Comparison of ENCODE assay signal across 21 cellular contexts in the genomic region with DNA sequence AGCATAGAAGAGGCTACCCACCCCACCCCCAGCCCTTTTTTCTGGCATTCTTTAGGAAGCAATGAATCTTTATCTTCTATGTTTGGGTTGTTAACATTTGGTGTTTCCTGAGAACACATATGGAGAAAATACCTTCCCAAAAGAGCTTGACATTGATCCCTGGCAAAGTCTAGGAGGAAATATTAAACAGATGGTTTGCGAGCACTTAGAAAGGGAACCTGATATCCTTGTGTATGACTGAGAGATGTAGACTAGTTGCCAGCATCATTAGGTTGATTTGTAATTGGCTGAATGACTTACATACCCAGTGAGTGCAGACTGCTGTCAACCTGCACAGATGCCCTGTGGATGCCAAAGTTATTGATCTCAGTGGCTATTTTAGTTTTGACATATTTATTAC. TPM values are rescaled to one million over a fixed set of nuclear protein-coding genes. Genes with fewer than 3 reads are reported as not detected.
A peak's percentile ranks its signal among the peaks of the same experiment; 100 is the strongest.
DNase-seq lines count a peak whose midpoint lies in the region; ATAC-seq, FAIRE-seq and TF ChIP-seq lines count a peak whose summit lies in the region.
"Had no signal": no experiment of that assay in that cellular context is flagged by ENCODE, and none has a peak within 500 bp of the region (broad histone marks: within the 10 kb centered on the region; RNA-seq: fewer than 3 reads in every experiment).

No MANE protein-coding gene starts in this region.

- no peaks in the 10 kb centered on the region for H3K36me3 ChIP-seq in tibial nerve
- H3K36me3 ChIP-seq in effector memory CD4-positive, alpha-beta T cell (ENCODE audit: control insufficient read depth, insufficient read depth, low read length) = no peaks in the 10 kb centered on the region
- H3K36me3 ChIP-seq: brain microvascular endothelial cell, colonic mucosa had no signal

- DNase-seq in H54 (ENCODE audit: insufficient read length, low spot score) (no peak), NCI-H1930 (lab: John Stamatoyannopoulos, UW) (peak; percentile 62 to 75), NCI-H69 (lab: John Stamatoyannopoulos, UW) (peak; percentile 69), fibroblast of the aortic adventitia (ENCODE audit: low read depth) (peak; percentile 11), tibial nerve (ENCODE audit: low spot score in 2 of 2) (no peak)
- DNase-seq in stimulated activated CD4-positive, alpha-beta T cell treated with anti-CD3 and anti-CD28 coated beads, Interleukin-2, amount 100 ng/mL, for 48 hours = no peak
- no peak for DNase-seq in effector memory CD4-positive, alpha-beta T cell
- DNase-seq: activated CD4-positive, alpha-beta T cell treated with anti-CD3 and anti-CD28 coated beads for 48 hours; activated effector memory CD4-positive, alpha-beta T cell treated with Interleukin-2 at 50 U/mL for 16 hours; brain microvascular endothelial cell; CD4-positive, alpha-beta memory T cell; colonic mucosa; foreskin keratinocyte; Karpas-422; naive thymus-derived CD8-positive, alpha-beta T cell; NCI-H1048; trophoblast cell had no signal

- H3K4me1 ChIP-seq in tibial nerve = no peaks in the 10 kb centered on the region
- no peaks in the 10 kb centered on the region for H3K4me1 ChIP-seq in effector memory CD4-positive, alpha-beta T cell (ENCODE audit: control insufficient read depth, insufficient read depth, low read length, poor library complexity, severe bottlenecking)
- H3K4me1 ChIP-seq: colonic mucosa, foreskin keratinocyte, parathyroid adenoma had no signal

- no peak for ATAC-seq in HG02973 (IDR thresholded peaks at IDR 0.05; ENCODE audit: unreplicated experiment)
- ATAC-seq: foreskin keratinocyte; naive thymus-derived CD8-positive, alpha-beta T cell; sciatic nerve had no signal

- peaks cover 0 to 70% of the 10 kb centered on the region in 2 donors for H3K27me3 ChIP-seq in tibial nerve
- H3K27me3 ChIP-seq in effector memory CD4-positive, alpha-beta T cell (replicated peaks; ENCODE audit: control insufficient read depth, insufficient read depth, low read length, poor library complexity, severe bottlenecking) = peaks cover 5% of the 10 kb centered on the region
- H3K27me3 ChIP-seq: brain microvascular endothelial cell, colonic mucosa had no signal

- H3K27ac ChIP-seq in tibial nerve = no peak overlapping the region
- H3K27ac ChIP-seq in effector memory CD4-positive, alpha-beta T cell (ENCODE audit: insufficient read depth, low read length, poor library complexity, severe bottlenecking) = no peak overlapping the region
- H3K27ac ChIP-seq: brain microvascular endothelial cell, colonic mucosa, foreskin keratinocyte, parathyroid adenoma had no signal

- H3K9me3 ChIP-seq in tibial nerve = no peaks in the 10 kb centered on the region
- no peaks in the 10 kb centered on the region for H3K9me3 ChIP-seq in effector memory CD4-positive, alpha-beta T cell (ENCODE audit: control insufficient read depth, low read length)
- H3K9me3 ChIP-seq: colonic mucosa had no signal

- TF ChIP-seq EP300 in tibial nerve (IDR thresholded peaks at IDR 0.05) = no peak

- H3K4me3 ChIP-seq in fibroblast of the aortic adventitia (ENCODE audit: low read depth, low read length) (no peak overlapping the region), tibial nerve (no peak overlapping the region)
- H3K4me3 ChIP-seq in effector memory CD4-positive, alpha-beta T cell (ENCODE audit: insufficient read depth, low read depth, low read length, poor library complexity, severe bottlenecking) = no peak overlapping the region
- H3K4me3 ChIP-seq: colonic mucosa had no signal

- 27 to 45% methylated on average over 1 of the region's 1 CpG for WGBS in tibial nerve, 2 donors

- TF ChIP-seq POLR2A in H54 (IDR thresholded peaks at IDR 0.05; ENCODE audit: low read depth, low read length) = no peak
- no peak for TF ChIP-seq POLR2A in tibial nerve (IDR thresholded peaks at IDR 0.05)

- TF ChIP-seq CTCF in fibroblast of the aortic adventitia (IDR thresholded peaks at IDR 0.05; ENCODE audit: insufficient read depth, low read length) (no peak), tibial nerve (IDR thresholded peaks at IDR 0.05) (no peak)

- peak; percentile 67 for FAIRE-seq in H54 (lab: Jason Lieb, UNC)

RNA-seq across cellular contexts. Expression of a gene that starts 42.9 kb away (rescaled TPM):
- total RNA-seq in fibroblast of the aortic adventitia (ENCODE audit: low replicate concordance) = 11.4 and 36.9 TPM in 2 replicates
- 10 to 100 TPM; 22.2 to 34.2 (median 24.2) TPM for total RNA-seq in tibial nerve

RNA-seq across cellular contexts. Expression of a gene that starts 43.7 kb away (rescaled TPM):
- total RNA-seq in fibroblast of the aortic adventitia (ENCODE audit: low replicate concordance) (11.9 and 18.5 TPM in 2 replicates), tibial nerve (10 to 100 TPM in 3 of 4 donors, 1 to 10 TPM in 1; 5.0 to 16.2 (median 13.5) TPM)

RNA-seq across cellular contexts. Expression of a gene that starts 50.7 kb away (rescaled TPM):
- total RNA-seq in fibroblast of the aortic adventitia (ENCODE audit: low replicate concordance) (not detected in 2 replicates), tibial nerve (under 1 TPM in 1 of 4 donors, not detected in 3; 0.21 TPM)
- total RNA-seq: CD4-positive, alpha-beta memory T cell; Daoy; naive thymus-derived CD8-positive, alpha-beta T cell had no signal

RNA-seq across cellular contexts. Expression of a gene that starts 56.6 kb away (rescaled TPM):
- total RNA-seq in fibroblast of the aortic adventitia (ENCODE audit: low replicate concordance) (2.8 and 3.6 TPM in 2 replicates), tibial nerve (10 to 100 TPM in 3 of 4 donors, 1 to 10 TPM in 1; 6.7 to 22.3 (median 11.2) TPM)

Comparison
In these comparisons a context has a peak if more than half of its experiments do, and no peak if none do; other contexts are left out.
1. DNase-seq: peak in NCI-H1930 (2 of 2), NCI-H69 (single experiment) and fibroblast of the aortic adventitia (single experiment); none in H54 (single experiment), tibial nerve (0 of 2), stimulated activated CD4-positive, alpha-beta T cell treated with anti-CD3 and anti-CD28 coated beads, Interleukin-2, amount 100 ng/mL, for 48 hours (0 of 2) and effector memory CD4-positive, alpha-beta T cell (0 of 3).